ENCODE assay signal across 20 cellular contexts in genomic region chr6:21998539-21998938, GRCh38.
A peak's percentile ranks its signal among the peaks of the same experiment; 100 is the strongest.
DNase-seq lines count a peak whose midpoint lies in the region; ATAC-seq, FAIRE-seq and TF ChIP-seq lines count a peak whose summit lies in the region.
"Had no signal": no experiment of that assay in that cellular context is flagged by ENCODE, and none has a peak within 500 bp of the region (broad histone marks: within the 10 kb centered on the region; RNA-seq: fewer than 3 reads in every experiment).

No MANE protein-coding gene starts in this region.

- H3K27me3 ChIP-seq in mammary epithelial cell (ENCODE audit: insufficient read depth, low read length) (no peaks in the 10 kb centered on the region), breast epithelium (no peaks in the 10 kb centered on the region), endothelial cell of umbilical vein (ENCODE audit: control insufficient read depth in 2 of 2, insufficient read depth in 2 of 2, low read length in 2 of 2) (no peaks in the 10 kb centered on the region), gastroesophageal sphincter (no peaks in the 10 kb centered on the region)
- H3K27me3 ChIP-seq: transverse colon had no signal

- H3K27ac ChIP-seq in mammary epithelial cell (ENCODE audit: insufficient read depth, low read depth, low read length) (no peak overlapping the region), breast epithelium (no peak overlapping the region), endothelial cell of umbilical vein (ENCODE audit: insufficient read depth, low read depth, low read length) (peak overlapping the region; percentile 33), gastroesophageal sphincter (no peak overlapping the region)
- H3K27ac ChIP-seq: psoas muscle, transverse colon had no signal

- H3K9me1 ChIP-seq in endothelial cell of umbilical vein (replicated peaks; ENCODE audit: control insufficient read depth, extremely low read depth, insufficient read depth, low read length): no peaks in the 10 kb centered on the region

- DNase-seq in mammary epithelial cell (no peak), breast epithelium (ENCODE audit: low spot score in 2 of 2) (no peak), NCI-H446 treated with DMSO at 0.1 percent for 48 hours (lab: John Stamatoyannopoulos, UW) (peak; percentile 97), endothelial cell of umbilical vein (ENCODE audit: low read depth, low spot score) (no peak), type B pancreatic cell (ENCODE audit: extremely low spot score, unreplicated experiment) (no peak), NOMO-1 treated with DMSO at 0.1 percent for 48 hours (lab: John Stamatoyannopoulos, UW; ENCODE audit: unreplicated experiment) (no peak)
- DNase-seq in activated naive CD4-positive, alpha-beta T cell treated with Interleukin-2 at 50 U/mL for 16 hours: no peak
- DNase-seq: activated CD4-positive, alpha-beta T cell treated with anti-CD3 and anti-CD28 coated beads, Interleukin-2, amount 50 U/mL, for 4 hours; activated T-cell treated with anti-CD3 and anti-CD28 coated beads, Interleukin-2, amount 50 U/mL, for 1 hour; CD8-positive, alpha-beta memory T cell; effector CD8-positive, alpha-beta T cell; KBM-7; NCI-H1105; NCI-H526; psoas muscle; stimulated activated CD4-positive, alpha-beta T cell treated with anti-CD3 and anti-CD28 coated beads, Interleukin-12 subunit alpha, Interleukin-12 subunit beta, amount 100 ng/mL, for 4 hours; stimulated activated naive CD4-positive, alpha-beta T cell; transverse colon had no signal

- no peak overlapping the region for H3K9ac ChIP-seq in mammary epithelial cell (ENCODE audit: insufficient read depth, low read length)
- no peak overlapping the region for H3K9ac ChIP-seq in endothelial cell of umbilical vein (replicated peaks; ENCODE audit: extremely low read depth, insufficient read depth, low read length)

- no peak for ATAC-seq in gastroesophageal sphincter
- ATAC-seq: activated naive CD4-positive, alpha-beta T cell treated with anti-CD3 and anti-CD28 coated beads, Interleukin-2, amount 50 U/mL, for 72 hours; psoas muscle had no signal

- CTCF ChIA-PET in mammary epithelial cell (lab: Charles Lee; ENCODE audit: low non-redundant PET) (no interaction called here), endothelial cell of umbilical vein (lab: Charles Lee) (interaction anchor here (0.9 to 1.2 kb wide), 4 partner anchors 9 to 151 kb away, joined by 3 to 4 read pairs (median 3); no protein-coding TSS in a partner anchor)

- H3K4me3 ChIP-seq in mammary epithelial cell (replicated peaks in 1 of 3; ENCODE audit: insufficient read depth in 1 of 3, low read depth in 2 of 3, low read length in 3 of 3): no peak overlapping the region
- no peak overlapping the region for H3K4me3 ChIP-seq in breast epithelium
- no peak overlapping the region for H3K4me3 ChIP-seq in endothelial cell of umbilical vein (replicated peaks in 1 of 3; ENCODE audit: insufficient read depth in 1 of 3, low read depth in 1 of 3, low read length in 3 of 3)
- H3K4me3 ChIP-seq in gastroesophageal sphincter: no peak overlapping the region
- H3K4me3 ChIP-seq: psoas muscle, transverse colon had no signal

- H3K9me3 Mint-ChIP-seq in type B pancreatic cell: no peaks in the 10 kb centered on the region
- H3K9me3 Mint-ChIP-seq: activated naive CD4-positive, alpha-beta T cell treated with anti-CD3 and anti-CD28 coated beads, Interleukin-2, amount 50 U/mL, for 72 hours; CD8-positive, alpha-beta memory T cell had no signal

- POLR2A ChIA-PET in endothelial cell of umbilical vein (lab: Charles Lee): interaction anchor here (0.5 kb wide), 1 partner anchor 401 kb away, joined by 3 read pairs; no protein-coding TSS in a partner anchor

- TF ChIP-seq CTCF in mammary epithelial cell (conservative IDR thresholded peaks at IDR 0.05 in 1 of 2, IDR thresholded peaks at IDR 0.05 in 1 of 2; ENCODE audit: extremely low read depth in 1 of 2, insufficient read depth in 1 of 2, low read depth in 1 of 2, low read length in 2 of 2): no peak
- no peak for TF ChIP-seq CTCF in breast epithelium (IDR thresholded peaks at IDR 0.05)
- no peak for TF ChIP-seq CTCF in endothelial cell of umbilical vein (IDR thresholded peaks at IDR 0.05; ENCODE audit: extremely low read depth in 1 of 2, insufficient read depth in 1 of 2, low read depth in 1 of 2, low read length in 2 of 2)
- TF ChIP-seq CTCF in type B pancreatic cell (conservative IDR thresholded peaks at IDR 0.05): no peak
- TF ChIP-seq CTCF in gastroesophageal sphincter (IDR thresholded peaks at IDR 0.05): no peak

- H3K36me3 Mint-ChIP-seq in type B pancreatic cell: peaks cover 8% of the 10 kb centered on the region
- H3K36me3 Mint-ChIP-seq: activated naive CD4-positive, alpha-beta T cell treated with anti-CD3 and anti-CD28 coated beads, Interleukin-2, amount 50 U/mL, for 72 hours; CD8-positive, alpha-beta memory T cell had no signal

- BruUV-seq in mammary epithelial cell (replicated peaks; lab: Mats Ljungman, UMichigan): no TSS peak
- no TSS peak for BruUV-seq in endothelial cell of umbilical vein (replicated peaks; lab: Mats Ljungman, UMichigan)

- no peaks in the 10 kb centered on the region for H3K9me3 ChIP-seq in mammary epithelial cell (replicated peaks; ENCODE audit: insufficient read depth, low read length)
- no peaks in the 10 kb centered on the region for H3K9me3 ChIP-seq in breast epithelium
- H3K9me3 ChIP-seq in endothelial cell of umbilical vein (replicated peaks; ENCODE audit: control insufficient read depth, insufficient read depth, low read length): no peaks in the 10 kb centered on the region
- no peaks in the 10 kb centered on the region for H3K9me3 ChIP-seq in gastroesophageal sphincter
- H3K9me3 ChIP-seq: psoas muscle, transverse colon had no signal

- H3K36me3 ChIP-seq in mammary epithelial cell (ENCODE audit: insufficient read depth, low read length) (no peaks in the 10 kb centered on the region), breast epithelium (no peaks in the 10 kb centered on the region), endothelial cell of umbilical vein (ENCODE audit: control insufficient read depth in 2 of 2, extremely low read depth in 1 of 2, insufficient read depth in 2 of 2, low read length in 2 of 2) (peaks cover 0 to 3% of the 10 kb centered on the region in 2 experiments), gastroesophageal sphincter (no peaks in the 10 kb centered on the region)
- H3K36me3 ChIP-seq: transverse colon had no signal

- H3K4me1 ChIP-seq in mammary epithelial cell (ENCODE audit: insufficient read depth, low read length) (peaks cover 6% of the 10 kb centered on the region), breast epithelium (no peaks in the 10 kb centered on the region), endothelial cell of umbilical vein (ENCODE audit: control insufficient read depth, extremely low read depth, insufficient read depth, low read length) (peaks cover 19% of the 10 kb centered on the region), gastroesophageal sphincter (peaks cover 0 to 52% (median 0%) of the 10 kb centered on the region in 3 donors)
- H3K4me1 ChIP-seq: psoas muscle had no signal

- in situ Hi-C loops in mammary epithelial cell (cut with MboI; ENCODE audit: low sequenced_read_pairs in 2 of 2): no loop called here

- TF ChIP-seq POLR2A in breast epithelium (IDR thresholded peaks at IDR 0.05) (no peak), endothelial cell of umbilical vein (IDR thresholded peaks at IDR 0.05; ENCODE audit: low read depth, low read length) (no peak), gastroesophageal sphincter (IDR thresholded peaks at IDR 0.05) (no peak)

- H3K4me3 Mint-ChIP-seq in type B pancreatic cell: no peak overlapping the region
- H3K4me3 Mint-ChIP-seq: CD8-positive, alpha-beta memory T cell had no signal

- FAIRE-seq in endothelial cell of umbilical vein (lab: Jason Lieb, UNC): no peak

- TF ChIP-seq EP300 in gastroesophageal sphincter (IDR thresholded peaks at IDR 0.05): no peak

- H4K20me1 ChIP-seq in mammary epithelial cell (ENCODE audit: insufficient read depth, low read length) (no peaks in the 10 kb centered on the region), endothelial cell of umbilical vein (replicated peaks; ENCODE audit: control insufficient read depth, extremely low read depth, insufficient read depth, low read length) (no peaks in the 10 kb centered on the region)

- H3K79me2 ChIP-seq in mammary epithelial cell (ENCODE audit: insufficient read depth, low read length): no peaks in the 10 kb centered on the region
- H3K79me2 ChIP-seq in endothelial cell of umbilical vein (ENCODE audit: control insufficient read depth, insufficient read depth, low read length): no peaks in the 10 kb centered on the region

- no peaks in the 10 kb centered on the region for H3K27me3 Mint-ChIP-seq in type B pancreatic cell
- H3K27me3 Mint-ChIP-seq: CD8-positive, alpha-beta memory T cell had no signal

- peaks cover 52% of the 10 kb centered on the region for H3K4me1 Mint-ChIP-seq in type B pancreatic cell (ENCODE audit: unreplicated experiment)
- H3K4me1 Mint-ChIP-seq: CD8-positive, alpha-beta memory T cell had no signal

- H3K27ac Mint-ChIP-seq in type B pancreatic cell: peak overlapping the region; percentile 46
- H3K27ac Mint-ChIP-seq: activated naive CD4-positive, alpha-beta T cell treated with anti-CD3 and anti-CD28 coated beads, Interleukin-2, amount 50 U/mL, for 72 hours; CD8-positive, alpha-beta memory T cell had no signal

- peak overlapping the region; percentile 50 for H2AFZ ChIP-seq in mammary epithelial cell (ENCODE audit: low read depth, low read length)
- no peak overlapping the region for H2AFZ ChIP-seq in endothelial cell of umbilical vein (ENCODE audit: low read depth, low read length)

- intact Hi-C loops in mammary epithelial cell (cut with micrococcal nuclease) (no loop called here), breast epithelium (cut with DNase I; ENCODE audit: low total_unique reads) (no loop called here), endothelial cell of umbilical vein (cut with micrococcal nuclease) (loop anchor here (1.0 kb wide), 1 partner anchor 11 kb away; no protein-coding TSS in a partner anchor)

- H3K4me2 ChIP-seq in mammary epithelial cell (ENCODE audit: insufficient read depth, low read depth, low read length) (no peak overlapping the region), endothelial cell of umbilical vein (ENCODE audit: insufficient read depth, low read length) (no peak overlapping the region)

- dilution Hi-C loops in mammary epithelial cell (cut with HindIII; ENCODE audit: low sequenced_read_pairs) (no loop called here), endothelial cell of umbilical vein (cut with MboI; ENCODE audit: extremely low pct_ligation_motif_present, low sequenced_read_pairs) (no loop called here)

TF ChIP-seq in endothelial cell of umbilical vein, 7 proteins besides CTCF, POLR2A, EP300 and RAD21 (continues in another document):
- no peak for TF ChIP-seq FOS (IDR thresholded peaks at IDR 0.05; ENCODE audit: borderline replicate concordance, insufficient read depth, low read length)
- no peak for TF ChIP-seq EZH2 (IDR thresholded peaks at IDR 0.05; ENCODE audit: borderline replicate concordance, low read depth, low read length, severe bottlenecking)
- TF ChIP-seq POLR2AphosphoS5 (IDR thresholded peaks at IDR 0.05; ENCODE audit: insufficient read depth, low read depth, low read length): no peak
- no peak for TF ChIP-seq MYC (IDR thresholded peaks at IDR 0.05; ENCODE audit: low read depth, low read length)
